In the genomic region with DNA sequence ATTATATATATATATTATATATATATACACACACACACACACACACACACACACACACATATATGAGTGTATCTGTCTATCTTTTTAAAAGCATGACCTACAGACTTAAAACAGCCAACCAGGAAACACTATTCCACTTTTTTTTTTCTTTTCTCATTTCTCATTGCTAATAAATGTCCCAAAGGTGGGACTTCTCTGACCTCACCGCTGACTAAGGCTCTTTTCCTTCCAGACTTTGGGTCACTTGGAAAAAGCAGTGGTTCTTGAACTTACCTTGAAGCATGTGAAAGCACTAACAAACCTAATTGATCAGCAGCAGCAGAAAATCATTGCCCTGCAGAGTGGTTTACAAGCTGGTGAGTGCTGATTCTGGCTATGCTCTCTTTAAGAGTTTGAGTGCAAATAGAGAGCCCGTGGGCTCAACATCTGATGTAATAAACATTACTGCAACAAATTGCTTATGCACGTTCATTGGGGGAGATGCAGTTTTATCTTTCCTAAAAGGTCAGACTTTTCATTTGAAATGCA, we compare ENCODE assay signal across 9 cellular contexts. TPM values are rescaled to one million over a fixed set of nuclear protein-coding genes. Genes with fewer than 3 reads are reported as not detected.
DNase-seq lines count a peak whose midpoint lies in the region; ATAC-seq, FAIRE-seq and TF ChIP-seq lines count a peak whose summit lies in the region.
"Had no signal": no experiment of that assay in that cellular context is flagged by ENCODE, and none has a peak within 500 bp of the region (broad histone marks: within the 10 kb centered on the region; RNA-seq: fewer than 3 reads in every experiment).

No MANE protein-coding gene starts in this region.

- H3K4me1 ChIP-seq in HepG2 (ENCODE audit: insufficient read depth, low read length), result peaks cover 51% of the 10 kb centered on the region
- peaks cover 0 to 73% (median 53%) of the 10 kb centered on the region in 4 donors for H3K4me1 ChIP-seq in tibial nerve

- intact Hi-C loops in activated naive CD4-positive, alpha-beta T cell treated with anti-CD3 and anti-CD28 coated beads for 36 hours (cut with micrococcal nuclease), result loop anchor here (2.0 kb wide), 1 partner anchor 1854 kb away; a partner anchor contains a TSS
- intact Hi-C loops in HepG2 (cut with micrococcal nuclease; ENCODE audit: unreplicated experiment), result loop anchor here (10.0 kb wide), 1 partner anchor 204 kb away; a partner anchor contains a TSS

- peaks cover 52% of the 10 kb centered on the region for H3K36me3 Mint-ChIP-seq in activated naive CD4-positive, alpha-beta T cell treated with anti-CD3 and anti-CD28 coated beads for 36 hours (ENCODE audit: low read depth)

- no TSS peak for BruUV-seq in HepG2 (replicated peaks; lab: Mats Ljungman, UMichigan)

- peaks cover 52% of the 10 kb centered on the region for H3K79me2 ChIP-seq in HepG2 (ENCODE audit: insufficient read depth, low read length)

- no peaks in the 10 kb centered on the region; a peak in 1 of 5 replicates for H3K27me3 ChIP-seq in HepG2 (ENCODE audit: control insufficient read depth in 1 of 2, insufficient read depth in 2 of 2, low read length in 2 of 2)
- no peaks in the 10 kb centered on the region for H3K27me3 ChIP-seq in tibial nerve

- POLR2A ChIA-PET in HepG2 (lab: Yijun Ruan, JAX), result interaction anchor here (1.9 kb wide), 1 partner anchor 35 kb away, joined by 6 read pairs; no protein-coding TSS in a partner anchor

- H3K27me3 Mint-ChIP-seq in activated naive CD4-positive, alpha-beta T cell treated with anti-CD3 and anti-CD28 coated beads for 36 hours (ENCODE audit: low read depth), result no peaks in the 10 kb centered on the region

- H3K4me1 Mint-ChIP-seq in activated naive CD4-positive, alpha-beta T cell treated with anti-CD3 and anti-CD28 coated beads for 36 hours (ENCODE audit: low read depth), result peaks cover 65% of the 10 kb centered on the region

- in situ Hi-C loops in HepG2 (cut with HindIII; ENCODE audit: extremely low pct_ligation_motif_present, low pct_unique_long_range_greater_than_20kb), result no loop called here

- TF ChIP-seq RAD21 in HepG2 (CRISPR knock-in tag; IDR thresholded peaks at IDR 0.05), result no peak

- TF ChIP-seq CTCF in HepG2 (CRISPR knock-in tag; IDR thresholded peaks at IDR 0.05), result no peak
- TF ChIP-seq CTCF in tibial nerve (IDR thresholded peaks at IDR 0.05), result no peak

- peak; percentile 34 for FAIRE-seq in HepG2 (lab: Jason Lieb, UNC)

- H3K4me3 ChIP-seq in HepG2 (replicated peaks in 1 of 3; ENCODE audit: insufficient read depth in 1 of 3, low read depth in 2 of 3, low read length in 3 of 3), result peak overlapping the region; percentile 89 to 99 (median 95)
- peak overlapping the region; percentile 66 to 92 (median 78) for H3K4me3 ChIP-seq in tibial nerve

- H3K27ac ChIP-seq in adipose tissue (ENCODE audit: low read depth, low read length), result peak overlapping the region; percentile 80
- peak overlapping the region; percentile 46 for H3K27ac ChIP-seq in HepG2 (ENCODE audit: extremely low read length, insufficient read depth, low read length)
- H3K27ac ChIP-seq in tibial nerve, result peak overlapping the region; percentile 96 to 98 (median 98)

- ATAC-seq in HepG2, result no peak
- ATAC-seq in HG02981 (IDR thresholded peaks at IDR 0.05; ENCODE audit: unreplicated experiment), result no peak
- no peak for ATAC-seq in GM18870 (IDR thresholded peaks at IDR 0.05; ENCODE audit: unreplicated experiment)

- peaks cover 40% of the 10 kb centered on the region for H4K20me1 ChIP-seq in HepG2 (ENCODE audit: insufficient read depth, low read length)

- TF ChIP-seq POLR2A in HepG2 (IDR thresholded peaks at IDR 0.05; ENCODE audit: insufficient read depth in 1 of 2, low read depth in 2 of 2, low read length in 2 of 2) (no peak), tibial nerve (IDR thresholded peaks at IDR 0.05) (no peak)

- DNase-seq in activated naive CD4-positive, alpha-beta T cell treated with anti-CD3 and anti-CD28 coated beads for 36 hours, result no peak
- no peak for DNase-seq in activated naive CD4-positive, alpha-beta T cell treated with Interleukin-2 at 50 U/mL for 16 hours
- DNase-seq in HepG2 (ENCODE audit: low spot score) (no peak), tibial nerve (ENCODE audit: low spot score in 2 of 2) (no peak), GM03348 (ENCODE audit: low spot score) (no peak)

- peak overlapping the region; percentile 52 for H3K27ac Mint-ChIP-seq in activated naive CD4-positive, alpha-beta T cell treated with anti-CD3 and anti-CD28 coated beads for 36 hours

- H3K9me3 Mint-ChIP-seq in activated naive CD4-positive, alpha-beta T cell treated with anti-CD3 and anti-CD28 coated beads for 36 hours, result no peaks in the 10 kb centered on the region

- peak overlapping the region; percentile 78 for H3K4me3 Mint-ChIP-seq in activated naive CD4-positive, alpha-beta T cell treated with anti-CD3 and anti-CD28 coated beads for 36 hours

- H3K4me2 ChIP-seq in HepG2 (ENCODE audit: low read depth, low read length), result peak overlapping the region; percentile 91

- WGBS in adipose tissue, 3 donors, result 11 to 16% (median 13%) methylated on average over 3 of the region's 3 CpGs
- 30% methylated on average over 3 of the region's 3 CpGs for WGBS in HepG2 (ENCODE audit: low lambda C conversion rate)
- 8 to 13% methylated on average over 3 of the region's 3 CpGs for WGBS in tibial nerve, 2 donors

- H2AFZ ChIP-seq in HepG2 (ENCODE audit: low read length), result no peak overlapping the region

- TF ChIP-seq EP300 in HepG2 (IDR thresholded peaks at IDR 0.05; ENCODE audit: low read depth in 2 of 2, low read length in 2 of 2) (no peak), HepG2 (CRISPR knock-in tag; IDR thresholded peaks at IDR 0.05; ENCODE audit: borderline replicate concordance) (no peak), tibial nerve (IDR thresholded peaks at IDR 0.05) (no peak)

- H3K9me3 ChIP-seq in HepG2 (ENCODE audit: low read length) (no peaks in the 10 kb centered on the region), tibial nerve (no peaks in the 10 kb centered on the region)

- peak overlapping the region; percentile 89 for H3K9ac ChIP-seq in HepG2 (ENCODE audit: insufficient read depth, low read depth, low read length)

- CTCF ChIA-PET in activated naive CD4-positive, alpha-beta T cell treated with anti-CD3 and anti-CD28 coated beads for 36 hours (lab: Charles Lee), result interaction anchor here (0.6 to 6.3 kb wide), 12 partner anchors 13 to 543 kb away, joined by 3 to 67 read pairs (median 8); no protein-coding TSS in a partner anchor
- CTCF ChIA-PET in HepG2 (lab: Yijun Ruan, JAX; ENCODE audit: low intra/inter-chr PET ratio, low total read pairs), result no interaction called here

- H3K36me3 ChIP-seq in HepG2 (replicated peaks in 1 of 2; ENCODE audit: control insufficient read depth in 1 of 2, insufficient read depth in 2 of 2, low read length in 2 of 2) (peaks cover 9 to 31% of the 10 kb centered on the region in 2 experiments), tibial nerve (peaks cover 0 to 9% (median 0%) of the 10 kb centered on the region in 3 donors)

TF ChIP-seq in HepG2, 621 proteins besides CTCF, POLR2A, EP300 and RAD21 (continues in another document):
- TF ChIP-seq, protein P1, sequence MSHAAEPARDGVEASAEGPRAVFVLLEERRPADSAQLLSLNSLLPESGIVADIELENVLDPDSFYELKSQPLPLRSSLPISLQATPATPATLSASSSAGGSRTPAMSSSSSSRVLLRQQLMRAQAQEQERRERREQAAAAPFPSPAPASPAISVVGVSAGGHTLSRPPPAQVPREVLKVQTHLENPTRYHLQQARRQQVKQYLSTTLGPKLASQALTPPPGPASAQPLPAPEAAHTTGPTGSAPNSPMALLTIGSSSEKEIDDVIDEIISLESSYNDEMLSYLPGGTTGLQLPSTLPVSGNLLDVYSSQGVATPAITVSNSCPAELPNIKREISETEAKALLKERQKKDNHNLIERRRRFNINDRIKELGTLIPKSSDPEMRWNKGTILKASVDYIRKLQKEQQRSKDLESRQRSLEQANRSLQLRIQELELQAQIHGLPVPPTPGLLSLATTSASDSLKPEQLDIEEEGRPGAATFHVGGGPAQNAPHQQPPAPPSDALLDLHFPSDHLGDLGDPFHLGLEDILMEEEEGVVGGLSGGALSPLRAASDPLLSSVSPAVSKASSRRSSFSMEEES (CRISPR knock-in tag; IDR thresholded peaks at IDR 0.05), result 0 out of 2 replicates have a peak, but pooled peaks have one; percentile 7
- no peak for TF ChIP-seq ZC3H13 (CRISPR knock-in tag; IDR thresholded peaks at IDR 0.05)
- 0 out of 2 replicates have a peak, but pooled peaks have one; percentile 28 for TF ChIP-seq ARID2 (CRISPR knock-in tag; IDR thresholded peaks at IDR 0.05; ENCODE audit: borderline replicate concordance)
- 0 out of 2 replicates have a peak, but pooled peaks have one; percentile 27 for TF ChIP-seq RBFOX2 (IDR thresholded peaks at IDR 0.05; ENCODE audit: low read depth, low read length)
- TF ChIP-seq ZNF124 (CRISPR knock-in tag; IDR thresholded peaks at IDR 0.05), result no peak

RNA-seq across cellular contexts. Expression of a gene that starts 2.0 kb away (rescaled TPM):
- total RNA-seq in activated naive CD4-positive, alpha-beta T cell treated with anti-CD3 and anti-CD28 coated beads for 36 hours, result 10 to 100 TPM; 98.0 to 98.2 TPM
- polyA plus RNA-seq in adipose tissue (100 to 1,000 TPM in 1 of 3 donors, 10 to 100 TPM in 2; 39.0 to 138 (median 80.4) TPM), HepG2 (2011; rRNA removed) (51.0 and 60.0 TPM in 2 replicates)
- total RNA-seq in HepG2 (2016; rRNA removed; fragmentation: Illumina TruSeq; extraction: Trizol) (1.8 and 2.6 TPM in 2 replicates), tibial nerve (10 to 100 TPM; 44.1 to 61.4 (median 53.7) TPM)
- 0.44 and 0.61 TPM in 2 replicates for total RNA-seq in HepG2 (2016; cell fraction: cytosol; rRNA removed; fragmentation: Illumina TruSeq; extraction: Trizol; ENCODE audit: low read depth)
- total RNA-seq in HepG2 (2016; cell fraction: insoluble cytoplasmic fraction; rRNA removed; fragmentation: Illumina TruSeq; extraction: Trizol), result 2.3 and 2.7 TPM in 2 replicates
- 1.5 TPM in 2 replicates for total RNA-seq in HepG2 (2016; cell fraction: membrane; rRNA removed; fragmentation: Illumina TruSeq; extraction: Trizol)
- total RNA-seq in HepG2 (2016; cell fraction: nucleus; rRNA removed; fragmentation: Illumina TruSeq; extraction: Trizol), result 3.0 and 4.3 TPM in 2 replicates
- polyA plus RNA-seq in HepG2 (2011; cell fraction: cytosol; rRNA removed), result 29.3 and 36.0 TPM in 2 replicates
- 35.5 and 51.8 TPM in 2 replicates for polyA plus RNA-seq in HepG2 (2011; cell fraction: nucleus; rRNA removed)
- 145 and 159 TPM in 2 replicates for polyA plus RNA-seq in HepG2 (2012)
- 0.21 and 0.42 TPM in 2 replicates for polyA plus RNA-seq in HepG2 (2016; cell fraction: cytosol; fragmentation: Illumina TruSeq; extraction: Trizol; ENCODE audit: low read depth)
- polyA plus RNA-seq in HepG2 (2016; cell fraction: insoluble cytoplasmic fraction; fragmentation: Illumina TruSeq; extraction: Trizol; ENCODE audit: low read depth), result 3.5 and 4.1 TPM in 2 replicates
- polyA plus RNA-seq in HepG2 (2016; cell fraction: membrane; fragmentation: Illumina TruSeq; extraction: Trizol; ENCODE audit: low read depth), result 0.93 and 1.1 TPM in 2 replicates
- 5.9 and 7.0 TPM in 2 replicates for polyA plus RNA-seq in HepG2 (2016; cell fraction: nucleus; fragmentation: Illumina TruSeq; extraction: Trizol; ENCODE audit: insufficient read depth, low read depth)
- polyA minus RNA-seq in HepG2 (2011; rRNA and poly(A)+ RNA removed; ENCODE audit: low replicate concordance), result 17.6 and 68.5 TPM in 2 replicates
- polyA minus RNA-seq in HepG2 (2011; cell fraction: cytosol; rRNA and poly(A)+ RNA removed), result 59.1 and 63.2 TPM in 2 replicates
- polyA minus RNA-seq in HepG2 (2011; cell fraction: nucleus; rRNA and poly(A)+ RNA removed), result 23.0 and 31.6 TPM in 2 replicates
- polyA plus RNA-seq: neural cell had no signal

Comparison
In these comparisons a context has a peak if more than half of its experiments do, and no peak if none do; other contexts are left out.
1. H3K27ac ChIP-seq: peak in every context shown above with its lines; median percentile 98 in tibial nerve; 80 in adipose tissue; 46 in HepG2.
2. RNA of a gene that starts 2.0 kb away (total RNA-seq): 98.0 to 98.2 TPM in activated naive CD4-positive, alpha-beta T cell treated with anti-CD3 and anti-CD28 coated beads for 36 hours and 44.1 to 61.4 TPM in tibial nerve; 0.44 to 4.3 TPM in HepG2; every median in the first group is over 4 times any median in the second.